ENCODE assay signal across 12 cellular contexts in genomic region chr15:66948294-66948693, GRCh38.
A peak's percentile ranks its signal among the peaks of the same experiment; 100 is the strongest.
DNase-seq lines count a peak whose midpoint lies in the region; ATAC-seq and TF ChIP-seq lines count a peak whose summit lies in the region.
"Had no signal": no experiment of that assay in that cellular context is flagged by ENCODE, and none has a peak within 500 bp of the region (broad histone marks: within the 10 kb centered on the region; RNA-seq: fewer than 3 reads in every experiment).

No MANE protein-coding gene starts in this region.

- no peak overlapping the region for H4K5ac ChIP-seq in mesendoderm (ENCODE audit: low read length)

- peaks cover 0 to 5% (median 2%) of the 10 kb centered on the region in 3 donors for H3K27me3 Mint-ChIP-seq in CD14-positive monocyte (ENCODE audit: low read depth in 3 of 3)
- H3K27me3 Mint-ChIP-seq in activated T-helper 17 cell treated with anti-CD3 and anti-CD28 coated beads, Interleukin-2, amount 50 U/mL, for 72 hours, result peaks cover 4% of the 10 kb centered on the region
- H3K27me3 Mint-ChIP-seq: T-cell had no signal

- H3K23ac ChIP-seq in mesendoderm (ENCODE audit: low read length), result no peak overlapping the region

- DNase-seq in CD14-positive monocyte (ENCODE audit: low spot score) (peak; percentile 67), HS-27A (ENCODE audit: low read depth) (peak; percentile 20), mesendoderm (peak; percentile 48), Kasumi-1 (lab: John Stamatoyannopoulos, UW) (no peak), gastrocnemius medialis (no peak), NCI-H2171 treated with DMSO at 0.1 percent for 48 hours (lab: John Stamatoyannopoulos, UW) (no peak)
- DNase-seq: effector memory CD8-positive, alpha-beta T cell; NCI-H187 treated with DMSO at 0.1 percent for 48 hours; posterior cingulate gyrus; T-cell had no signal

- no peak overlapping the region for H3K4me3 Mint-ChIP-seq in CD14-positive monocyte
- H3K4me3 Mint-ChIP-seq in activated T-helper 17 cell treated with anti-CD3 and anti-CD28 coated beads, Interleukin-2, amount 50 U/mL, for 72 hours, result peak overlapping the region; percentile 19
- H3K4me3 Mint-ChIP-seq: effector memory CD8-positive, alpha-beta T cell; T-cell had no signal

- H3K4me2 ChIP-seq in mesendoderm (ENCODE audit: low read length), result no peak overlapping the region

- no CpG with 5 or more reads among the region's 2 CpGs for WGBS in mesendoderm (ENCODE audit: extremely low coverage, insufficient coverage, low lambda C conversion rate)

- no peak for TF ChIP-seq POLR2A in gastrocnemius medialis (IDR thresholded peaks at IDR 0.05)

- H3K56ac ChIP-seq in mesendoderm (ENCODE audit: low read length), result no peak overlapping the region

- H3K27ac Mint-ChIP-seq in CD14-positive monocyte, result no peak overlapping the region
- peak overlapping the region; percentile 34 for H3K27ac Mint-ChIP-seq in activated T-helper 17 cell treated with anti-CD3 and anti-CD28 coated beads, Interleukin-2, amount 50 U/mL, for 72 hours
- H3K27ac Mint-ChIP-seq: effector memory CD8-positive, alpha-beta T cell; T-cell had no signal

- in situ Hi-C loops in gastrocnemius medialis (cut with MboI; ENCODE audit: low sequenced_read_pairs in 4 of 4), result loop anchor here in 2 of 4 donors (5.0 to 25.0 kb wide), 5 partner anchors 354 to 889 kb away; partner anchors contain the start of genes RNU6-1 (in 1 of the 2) and SKOR1 (in 1 of the 2)

- intact Hi-C loops in CD14-positive monocyte (cut with micrococcal nuclease) (loop anchor here (5.0 kb wide), 3 partner anchors 119 to 484 kb away; partner anchors contain the start of gene SMAD3 (in 1 of the 2)), gastrocnemius medialis (cut with DNase I; ENCODE audit: low total_unique reads) (loop anchor here (5.0 to 10.0 kb wide), 2 partner anchors 97 to 889 kb away; no protein-coding TSS in a partner anchor)

- H3K36me3 ChIP-seq in mesendoderm (ENCODE audit: control insufficient read depth, insufficient read depth, low read length) (no peaks in the 10 kb centered on the region), gastrocnemius medialis (no peaks in the 10 kb centered on the region)

- H2AK5ac ChIP-seq in mesendoderm (ENCODE audit: low read length), result no peak overlapping the region

- no peaks in the 10 kb centered on the region for H3K79me1 ChIP-seq in mesendoderm (ENCODE audit: low read length)

- no peak overlapping the region for H3K4ac ChIP-seq in mesendoderm (ENCODE audit: low read depth, low read length)

- no peaks in the 10 kb centered on the region for H3K36me3 Mint-ChIP-seq in CD14-positive monocyte
- H3K36me3 Mint-ChIP-seq in activated T-helper 17 cell treated with anti-CD3 and anti-CD28 coated beads, Interleukin-2, amount 50 U/mL, for 72 hours (ENCODE audit: low read depth), result no peaks in the 10 kb centered on the region
- H3K36me3 Mint-ChIP-seq: T-cell had no signal

- H2BK120ac ChIP-seq in mesendoderm (ENCODE audit: low read depth, low read length), result no peak overlapping the region

- H3K4me1 ChIP-seq in mesendoderm (ENCODE audit: control insufficient read depth, low read depth, low read length), result no peaks in the 10 kb centered on the region
- H3K4me1 ChIP-seq in gastrocnemius medialis, result no peaks in the 10 kb centered on the region

- H3K27ac ChIP-seq in mesendoderm (ENCODE audit: low read depth, low read length) (no peak overlapping the region), gastrocnemius medialis (no peak overlapping the region)

- H3K9me3 ChIP-seq in gastrocnemius medialis, result no peaks in the 10 kb centered on the region

- H3K9ac ChIP-seq in mesendoderm (ENCODE audit: low read length), result no peak overlapping the region

- H3K18ac ChIP-seq in mesendoderm (ENCODE audit: low read length), result no peak overlapping the region

- H2BK5ac ChIP-seq in mesendoderm (ENCODE audit: low read length), result no peak overlapping the region

- peaks cover 0 to 2% (median 0%) of the 10 kb centered on the region in 7 donors for H3K9me3 Mint-ChIP-seq in CD14-positive monocyte
- no peaks in the 10 kb centered on the region for H3K9me3 Mint-ChIP-seq in activated T-helper 17 cell treated with anti-CD3 and anti-CD28 coated beads, Interleukin-2, amount 50 U/mL, for 72 hours
- H3K9me3 Mint-ChIP-seq: effector memory CD8-positive, alpha-beta T cell; T-cell had no signal

- peak; percentile 91 for ATAC-seq in activated T-helper 17 cell treated with anti-CD3 and anti-CD28 coated beads, Interleukin-2, amount 50 U/mL, for 72 hours (replicated peaks)
- ATAC-seq in GM21528 (IDR thresholded peaks at IDR 0.05; ENCODE audit: low FRiP score, unreplicated experiment) (no peak), gastrocnemius medialis (no peak)
- ATAC-seq: effector memory CD8-positive, alpha-beta T cell; T-cell had no signal

- no peak overlapping the region for H3K4me3 ChIP-seq in mesendoderm (ENCODE audit: low read length)
- no peak overlapping the region for H3K4me3 ChIP-seq in gastrocnemius medialis

- no peaks in the 10 kb centered on the region for H3K79me2 ChIP-seq in mesendoderm (ENCODE audit: control insufficient read depth, insufficient read depth, low read length)

- H2BK15ac ChIP-seq in mesendoderm (replicated peaks; ENCODE audit: low read depth), result no peak overlapping the region

- H3K27me3 ChIP-seq in mesendoderm (ENCODE audit: insufficient read depth, low read length, poor library complexity) (no peaks in the 10 kb centered on the region), gastrocnemius medialis (no peaks in the 10 kb centered on the region)

- peaks cover 38% of the 10 kb centered on the region for H3K4me1 Mint-ChIP-seq in CD14-positive monocyte
- no peaks in the 10 kb centered on the region for H3K4me1 Mint-ChIP-seq in activated T-helper 17 cell treated with anti-CD3 and anti-CD28 coated beads, Interleukin-2, amount 50 U/mL, for 72 hours

- no peak overlapping the region for H4K8ac ChIP-seq in mesendoderm (ENCODE audit: low read depth, low read length)

- TF ChIP-seq CTCF in CD14-positive monocyte (IDR thresholded peaks at IDR 0.05), result no peak
- TF ChIP-seq CTCF in gastrocnemius medialis (IDR thresholded peaks at IDR 0.05 in 4 of 5, conservative IDR thresholded peaks at IDR 0.05 in 1 of 5), result no peak

Comparison
In these comparisons a context has a peak if more than half of its experiments do, and no peak if none do; other contexts are left out.
1. DNase-seq: peak in CD14-positive monocyte (single experiment), HS-27A (single experiment) and mesendoderm (single experiment); none in Kasumi-1 (0 of 2), gastrocnemius medialis (0 of 2) and NCI-H2171 treated with DMSO at 0.1 percent for 48 hours (single experiment).